8 cellular contexts compared by ENCODE assay signal in genomic region chr2:43086451-43087221, GRCh38.
DNase-seq lines count a peak whose midpoint lies in the region; ATAC-seq lines count a peak whose summit lies in the region.

No MANE protein-coding gene starts in this region.

- intact Hi-C loops in left cardiac atrium (cut with DNase I), result loop anchor here in 1 of 2 donors (10.0 kb wide), 1 partner anchor 62 kb away; no protein-coding TSS in a partner anchor

- no peak overlapping the region for H3K9ac ChIP-seq in rectal smooth muscle tissue (ENCODE audit: low read length)

- H3K4me1 ChIP-seq in rectal smooth muscle tissue (ENCODE audit: control insufficient read depth, insufficient read depth, low read length), result peaks cover 54% of the 10 kb centered on the region

- no peak overlapping the region for H3K4me3 ChIP-seq in rectal smooth muscle tissue (ENCODE audit: low read length)

- peak overlapping the region; percentile 94 for H3K27ac ChIP-seq in rectal smooth muscle tissue (ENCODE audit: low read depth, low read length)

- no peaks in the 10 kb centered on the region for H3K36me3 ChIP-seq in rectal smooth muscle tissue (ENCODE audit: control insufficient read depth, insufficient read depth, low read length)

- no peaks in the 10 kb centered on the region for H3K27me3 ChIP-seq in rectal smooth muscle tissue (ENCODE audit: control insufficient read depth, insufficient read depth, low read length)

- peak; percentile 74 to 84 for ATAC-seq in left cardiac atrium
- no peak for ATAC-seq in HG03342 (IDR thresholded peaks at IDR 0.05; ENCODE audit: unreplicated experiment)
- no peak for ATAC-seq in HG03095 (IDR thresholded peaks at IDR 0.05; ENCODE audit: unreplicated experiment)

- DNase-seq in Daoy (ENCODE audit: low read depth) (peak; percentile 96), amniotic stem cell (lab: John Stamatoyannopoulos, UW) (peak; percentile 97), left cardiac atrium (peak; percentile 80), DMS53 treated with DMSO at 0.1 percent for 48 hours (lab: John Stamatoyannopoulos, UW; ENCODE audit: unreplicated experiment) (no peak)
- DNase-seq in stimulated activated CD4-positive, alpha-beta T cell treated with anti-CD3 and anti-CD28 coated beads, Interleukin-15, amount 100 ng/mL, for 24 hours, result no peak

Comparison
In these comparisons a context has a peak if more than half of its experiments do, and no peak if none do; other contexts are left out.
1. DNase-seq: peak in Daoy (single experiment), amniotic stem cell (single experiment) and left cardiac atrium (single experiment); none in DMS53 treated with DMSO at 0.1 percent for 48 hours (single experiment) and stimulated activated CD4-positive, alpha-beta T cell treated with anti-CD3 and anti-CD28 coated beads, Interleukin-15, amount 100 ng/mL, for 24 hours (single experiment).
2. ATAC-seq: peak in left cardiac atrium (2 of 2); none in HG03342 (single experiment) and HG03095 (single experiment).